17 cellular contexts compared by ENCODE assay signal in genomic region chr5:133225671-133226152, GRCh38.
DNase-seq lines count a peak whose midpoint lies in the region; ATAC-seq and TF ChIP-seq lines count a peak whose summit lies in the region.
"Had no signal": no experiment of that assay in that cellular context is flagged by ENCODE, and none has a peak within 500 bp of the region (broad histone marks: within the 10 kb centered on the region; RNA-seq: fewer than 3 reads in every experiment).

No MANE protein-coding gene starts in this region.

- no peak overlapping the region for H3K4me3 ChIP-seq in coronary artery
- no peak overlapping the region for H3K4me3 ChIP-seq in BE2C (ENCODE audit: low read depth, low read length)
- H3K4me3 ChIP-seq: BLaER1, SK-N-MC had no signal

- TF ChIP-seq CTCF in coronary artery (IDR thresholded peaks at IDR 0.05) (no peak), BE2C (IDR thresholded peaks at IDR 0.05; ENCODE audit: low read depth, low read length) (no peak)

- H3K36me3 ChIP-seq in BE2C, result no peaks in the 10 kb centered on the region
- H3K36me3 ChIP-seq: BLaER1 had no signal

- H3K4me1 Mint-ChIP-seq in natural killer cell treated with Interleukin-12 subunit alpha and Interleukin-12 subunit beta and Interleukin-15 and Interleukin-18, amount 100 ng/mL, for 72 hours (ENCODE audit: low read depth in 2 of 2), result no peaks in the 10 kb centered on the region
- H3K4me1 Mint-ChIP-seq: activated naive CD8-positive, alpha-beta T cell treated with anti-CD3 and anti-CD28 coated beads, Interleukin-2, amount 10 ng/mL, durations not matched to agents 7 days and 5 days; naive B cell; stimulated activated naive CD8-positive, alpha-beta T cell treated with anti-CD3 and anti-CD28 coated beads, Interleukin-15, amount 100 ng/mL, for 72 hours had no signal

- DNase-seq in DMS53 treated with DMSO at 0.1 percent for 48 hours (lab: John Stamatoyannopoulos, UW; ENCODE audit: unreplicated experiment) (peak; percentile 45), NCI-H526 treated with DMSO at 0.1 percent for 48 hours (lab: John Stamatoyannopoulos, UW) (peak; percentile 21), coronary artery (ENCODE audit: low spot score) (peak; percentile 31), pons (ENCODE audit: low spot score) (peak; percentile 9), BE2C (no peak)
- DNase-seq in natural killer cell treated with Interleukin-12 subunit alpha and Interleukin-12 subunit beta and Interleukin-15 and Interleukin-18, amount 100 ng/mL, for 72 hours (ENCODE audit: low spot score), result no peak
- DNase-seq: activated CD4-positive, CD25-positive, alpha-beta regulatory T cell; activated naive CD8-positive, alpha-beta T cell treated with anti-CD3 and anti-CD28 coated beads, Interleukin-2, amount 10 ng/mL, durations not matched to agents 7 days and 5 days; kidney; naive B cell; NCI-H1694 treated with DMSO at 0.1 percent for 48 hours; right cardiac atrium; stimulated activated naive CD8-positive, alpha-beta T cell treated with anti-CD3 and anti-CD28 coated beads, Interleukin-15, amount 100 ng/mL, for 72 hours had no signal

- ATAC-seq in HG02938 (IDR thresholded peaks at IDR 0.05; ENCODE audit: unreplicated experiment) (no peak), GM21515 (IDR thresholded peaks at IDR 0.05; ENCODE audit: unreplicated experiment) (no peak)
- ATAC-seq in natural killer cell treated with Interleukin-12 subunit alpha and Interleukin-12 subunit beta and Interleukin-15 and Interleukin-18, amount 100 ng/mL, for 72 hours, result no peak
- ATAC-seq: right cardiac atrium; stimulated activated naive CD8-positive, alpha-beta T cell treated with anti-CD3 and anti-CD28 coated beads, Interleukin-15, amount 100 ng/mL, for 72 hours had no signal

- H3K27ac ChIP-seq in coronary artery, result no peak overlapping the region
- H3K27ac ChIP-seq: BLaER1, SK-N-MC had no signal

- no peaks in the 10 kb centered on the region for H3K9me3 ChIP-seq in BE2C
- H3K9me3 ChIP-seq: BLaER1 had no signal

- H3K4me3 Mint-ChIP-seq in natural killer cell treated with Interleukin-12 subunit alpha and Interleukin-12 subunit beta and Interleukin-15 and Interleukin-18, amount 100 ng/mL, for 72 hours, result no peak overlapping the region
- H3K4me3 Mint-ChIP-seq: activated naive CD8-positive, alpha-beta T cell treated with anti-CD3 and anti-CD28 coated beads, Interleukin-2, amount 10 ng/mL, durations not matched to agents 7 days and 5 days; stimulated activated naive CD8-positive, alpha-beta T cell treated with anti-CD3 and anti-CD28 coated beads, Interleukin-15, amount 100 ng/mL, for 72 hours had no signal

- H3K9me3 Mint-ChIP-seq in natural killer cell treated with Interleukin-12 subunit alpha and Interleukin-12 subunit beta and Interleukin-15 and Interleukin-18, amount 100 ng/mL, for 72 hours, result no peaks in the 10 kb centered on the region
- H3K9me3 Mint-ChIP-seq: activated naive CD8-positive, alpha-beta T cell treated with anti-CD3 and anti-CD28 coated beads, Interleukin-2, amount 10 ng/mL, durations not matched to agents 7 days and 5 days; naive B cell; stimulated activated naive CD8-positive, alpha-beta T cell treated with anti-CD3 and anti-CD28 coated beads, Interleukin-15, amount 100 ng/mL, for 72 hours had no signal

- H3K36me3 Mint-ChIP-seq in natural killer cell treated with Interleukin-12 subunit alpha and Interleukin-12 subunit beta and Interleukin-15 and Interleukin-18, amount 100 ng/mL, for 72 hours, result no peaks in the 10 kb centered on the region
- H3K36me3 Mint-ChIP-seq: activated naive CD8-positive, alpha-beta T cell treated with anti-CD3 and anti-CD28 coated beads, Interleukin-2, amount 10 ng/mL, durations not matched to agents 7 days and 5 days; naive B cell had no signal

- no peaks in the 10 kb centered on the region; the same call in 1 of the 2 replicates for H3K4me1 ChIP-seq in BE2C

- peaks cover 10 to 13% of the 10 kb centered on the region in 2 donors for H3K27me3 Mint-ChIP-seq in natural killer cell treated with Interleukin-12 subunit alpha and Interleukin-12 subunit beta and Interleukin-15 and Interleukin-18, amount 100 ng/mL, for 72 hours
- H3K27me3 Mint-ChIP-seq: stimulated activated naive CD8-positive, alpha-beta T cell treated with anti-CD3 and anti-CD28 coated beads, Interleukin-15, amount 100 ng/mL, for 72 hours had no signal

- H3K27me3 ChIP-seq in BE2C, result no peaks in the 10 kb centered on the region
- H3K27me3 ChIP-seq: BLaER1 had no signal

- H3K27ac Mint-ChIP-seq in natural killer cell treated with Interleukin-12 subunit alpha and Interleukin-12 subunit beta and Interleukin-15 and Interleukin-18, amount 100 ng/mL, for 72 hours, result no peak overlapping the region
- H3K27ac Mint-ChIP-seq: activated naive CD8-positive, alpha-beta T cell treated with anti-CD3 and anti-CD28 coated beads, Interleukin-2, amount 10 ng/mL, durations not matched to agents 7 days and 5 days; naive B cell had no signal

Comparison
In these comparisons a context has a peak if more than half of its experiments do, and no peak if none do; other contexts are left out.
1. DNase-seq: peak in DMS53 treated with DMSO at 0.1 percent for 48 hours (single experiment), NCI-H526 treated with DMSO at 0.1 percent for 48 hours (single experiment), coronary artery (single experiment) and pons (single experiment); none in natural killer cell treated with Interleukin-12 subunit alpha and Interleukin-12 subunit beta and Interleukin-15 and Interleukin-18, amount 100 ng/mL, for 72 hours (single experiment) and BE2C (single experiment).